9 cellular contexts compared by ENCODE assay signal in genomic region chr19:8552810-8553209, GRCh38. TPM values are rescaled to one million over a fixed set of nuclear protein-coding genes. Genes with fewer than 3 reads are reported as not detected.
DNase-seq lines count a peak whose midpoint lies in the region; ATAC-seq, FAIRE-seq and TF ChIP-seq lines count a peak whose summit lies in the region.
"Had no signal": no experiment of that assay in that cellular context is flagged by ENCODE, and none has a peak within 500 bp of the region (broad histone marks: within the 10 kb centered on the region; RNA-seq: fewer than 3 reads in every experiment).

No MANE protein-coding gene starts in this region.

- no peaks in the 10 kb centered on the region for H4K20me1 ChIP-seq in fibroblast of lung (ENCODE audit: control insufficient read depth, extremely low read depth, insufficient read depth, low read length)

- intact Hi-C loops in heart right ventricle (cut with DNase I), result no loop called here

- no peak for TF ChIP-seq POLR2A in A549 (IDR thresholded peaks at IDR 0.05; ENCODE audit: low read length)

- no peak for TF ChIP-seq EP300 in A549 (IDR thresholded peaks at IDR 0.05)

- CTCF ChIA-PET in A549 (lab: Yijun Ruan, JAX), result interaction anchor here (0.7 to 1.2 kb wide), 2 partner anchors 25 to 133 kb away, joined by 3 read pairs; no protein-coding TSS in a partner anchor

- peak; percentile 22 to 74; a peak in 4 of 6 replicates for ATAC-seq in A549
- ATAC-seq in heart right ventricle, result no peak
- ATAC-seq: right cardiac atrium had no signal

- no peaks in the 10 kb centered on the region for H3K4me1 ChIP-seq in A549
- no peaks in the 10 kb centered on the region for H3K4me1 ChIP-seq in fibroblast of lung (ENCODE audit: control insufficient read depth, extremely low read depth, insufficient read depth, low read length)
- peaks cover 0 to 2% (median 0%) of the 10 kb centered on the region in 9 donors for H3K4me1 ChIP-seq in heart right ventricle

- no peak overlapping the region for H3K27ac ChIP-seq in A549
- no peak overlapping the region for H3K27ac ChIP-seq in fibroblast of lung (ENCODE audit: insufficient read depth, low read length)
- H3K27ac ChIP-seq in heart right ventricle, result no peak overlapping the region

- no peak overlapping the region for H3K9ac ChIP-seq in fibroblast of lung (ENCODE audit: insufficient read depth, low read length)

- H3K4me2 ChIP-seq in A549, result no peak overlapping the region
- no peak overlapping the region for H3K4me2 ChIP-seq in fibroblast of lung (ENCODE audit: extremely low read depth, insufficient read depth, low read length)

- H3K36me3 ChIP-seq in fibroblast of lung (ENCODE audit: control insufficient read depth, insufficient read depth, low read length), result no peaks in the 10 kb centered on the region
- H3K36me3 ChIP-seq in heart right ventricle, result peaks cover 0 to 70% (median 0%) of the 10 kb centered on the region in 9 donors

- H3K27me3 ChIP-seq in fibroblast of lung (ENCODE audit: control insufficient read depth, insufficient read depth, low read length) (no peaks in the 10 kb centered on the region), heart right ventricle (no peaks in the 10 kb centered on the region)

- FAIRE-seq in A549 (lab: Jason Lieb, UNC) (no peak), G401.6 (lab: Jason Lieb, UNC) (peak; percentile 53), GM19239 (lab: Jason Lieb, UNC) (no peak)

- POLR2A ChIA-PET in A549 (lab: Yijun Ruan, JAX), result no interaction called here

- H3K9me3 ChIP-seq in A549 (no peaks in the 10 kb centered on the region), fibroblast of lung (ENCODE audit: control insufficient read depth, insufficient read depth, low read depth, low read length) (no peaks in the 10 kb centered on the region), heart right ventricle (no peaks in the 10 kb centered on the region)

- DNase-seq in A549 (ENCODE audit: low read depth in 1 of 2, low spot score in 1 of 2), result peak; percentile 36 to 65
- peak; percentile 33 for DNase-seq in RPMI8226
- DNase-seq in fibroblast of lung (ENCODE audit: low read depth in 2 of 2), result peak; percentile 42 to 44
- no peak for DNase-seq in heart right ventricle
- no peak for DNase-seq in GM19239 (ENCODE audit: insufficient read length, low spot score)
- DNase-seq in activated CD4-positive, alpha-beta T cell treated with anti-CD3 and anti-CD28 coated beads, Interleukin-2, amount 50 U/mL, for 1 hour, result no peak
- no peak for DNase-seq in activated CD4-positive, alpha-beta T cell treated with anti-CD3 and anti-CD28 coated beads for 1 hour
- DNase-seq: right cardiac atrium had no signal

- H3K4me3 ChIP-seq in A549, result no peak overlapping the region
- no peak overlapping the region for H3K4me3 ChIP-seq in fibroblast of lung (replicated peaks in 1 of 4; ENCODE audit: control extremely low read depth in 1 of 4, insufficient read depth in 1 of 4, low read depth in 3 of 4, low read length in 4 of 4)
- no peak overlapping the region for H3K4me3 ChIP-seq in heart right ventricle

- TF ChIP-seq RAD21 in A549 (conservative IDR thresholded peaks at IDR 0.05 in 1 of 2, IDR thresholded peaks at IDR 0.05 in 1 of 2), result no peak

- TF ChIP-seq CTCF in A549 (IDR thresholded peaks at IDR 0.05) (no peak), fibroblast of lung (conservative IDR thresholded peaks at IDR 0.05 in 1 of 2, IDR thresholded peaks at IDR 0.05 in 1 of 2; ENCODE audit: low read depth in 1 of 2, low read length in 2 of 2) (no peak), heart right ventricle (IDR thresholded peaks at IDR 0.05) (no peak)

- H2AFZ ChIP-seq in fibroblast of lung (ENCODE audit: low read length), result no peak overlapping the region

- 87% methylated on average over 10 of the region's 10 CpGs for WGBS in A549 (ENCODE audit: missing lambda C conversion rate)
- 71 to 79% methylated on average over 10 of the region's 10 CpGs for WGBS in heart right ventricle, 2 donors

- no peaks in the 10 kb centered on the region for H3K79me2 ChIP-seq in fibroblast of lung (ENCODE audit: control insufficient read depth, insufficient read depth, low read length)

TF ChIP-seq in A549, 52 proteins besides CTCF, POLR2A, EP300 and RAD21:
- TF ChIP-seq NR3C1 (IDR thresholded peaks at IDR 0.05), result no peak
- TF ChIP-seq RFX5 (IDR thresholded peaks at IDR 0.05), result no peak
- no peak for TF ChIP-seq PBX3 (IDR thresholded peaks at IDR 0.05)
- no peak for TF ChIP-seq FOXS1 (CRISPR knock-in tag; IDR thresholded peaks at IDR 0.05)
- TF ChIP-seq JUNB (IDR thresholded peaks at IDR 0.05), result no peak
- TF ChIP-seq TFCP2L1 (CRISPR knock-in tag; IDR thresholded peaks at IDR 0.05), result no peak
- TF ChIP-seq FOSB (CRISPR knock-in tag; IDR thresholded peaks at IDR 0.05), result no peak
- TF ChIP-seq ZSCAN20 (CRISPR knock-in tag; IDR thresholded peaks at IDR 0.05), result no peak
- no peak for TF ChIP-seq MYC (IDR thresholded peaks at IDR 0.05; ENCODE audit: borderline replicate concordance, low read length)

RNA-seq across cellular contexts. Expression of gene MYO1F, which starts 24.4 kb away (rescaled TPM):
- polyA plus RNA-seq in A549 (2011; rRNA removed), result 0.37 and 0.95 TPM in 2 replicates
- 0.45 TPM in 2 replicates for polyA plus RNA-seq in A549 (2012; cell fraction: cytosol; rRNA removed)
- 0.60 and 0.76 TPM in 2 replicates for polyA plus RNA-seq in A549 (2012; cell fraction: nucleus; rRNA removed)
- 0.17 to 0.24 TPM (median 0.23 TPM) in 3 replicates for polyA plus RNA-seq in A549 (2017; fragmentation: RNase III; extraction: RNeasy Plus Mini Kit Qiagen cat#74134 plus additional on column Dnase treatment)
- 1.2 and 1.9 TPM in 2 replicates for polyA minus RNA-seq in A549 (2011; rRNA and poly(A)+ RNA removed)
- under 0.01 and 0.17 TPM in 2 replicates for total RNA-seq in fibroblast of lung
- polyA plus RNA-seq in fibroblast of lung, result 0.03 and 0.08 TPM in 2 replicates
- polyA plus RNA-seq in fibroblast of lung (2012), result 0.67 and 0.83 TPM in 2 replicates
- 1.5 TPM in 1 of 2 replicates, not detected in the other for polyA minus RNA-seq in fibroblast of lung (ENCODE audit: low replicate concordance)
- total RNA-seq in heart right ventricle, result 10 to 100 TPM in 2 of 10 donors, 1 to 10 TPM in 8; 2.0 to 25.7 (median 6.5) TPM
- polyA plus RNA-seq in heart right ventricle, result 1 to 10 TPM; 2.6 to 7.7 TPM

RNA-seq across cellular contexts. Expression of gene ZNF414, which starts 38.8 kb away (rescaled TPM):
- polyA plus RNA-seq in A549 (2011; rRNA removed) (2.8 and 3.3 TPM in 2 replicates), A549 (2017; fragmentation: RNase III; extraction: RNeasy Plus Mini Kit Qiagen cat#74134 plus additional on column Dnase treatment) (20.0 to 22.1 TPM (median 21.5 TPM) in 3 replicates), fibroblast of lung (2.9 and 3.4 TPM in 2 replicates), heart right ventricle (10 to 100 TPM; 19.7 to 34.3 TPM)
- 16.0 and 17.8 TPM in 2 replicates for polyA plus RNA-seq in A549 (2012; cell fraction: cytosol; rRNA removed)
- polyA plus RNA-seq in A549 (2012; cell fraction: nucleus; rRNA removed), result 23.4 and 38.8 TPM in 2 replicates
- 0.99 and 4.4 TPM in 2 replicates for polyA minus RNA-seq in A549 (2011; rRNA and poly(A)+ RNA removed)
- total RNA-seq in fibroblast of lung (2.8 and 4.0 TPM in 2 replicates), heart right ventricle (10 to 100 TPM; 11.7 to 20.9 (median 17.1) TPM)
- 24.1 and 30.1 TPM in 2 replicates for polyA plus RNA-seq in fibroblast of lung (2012)
- 4.7 and 8.1 TPM in 2 replicates for polyA minus RNA-seq in fibroblast of lung (ENCODE audit: low replicate concordance)

RNA-seq across cellular contexts. Expression of gene PRAM1, which starts 50.4 kb away (rescaled TPM):
- polyA plus RNA-seq in A549 (2011; rRNA removed) (0.07 TPM in 1 of 2 replicates, not detected in the other), A549 (2017; fragmentation: RNase III; extraction: RNeasy Plus Mini Kit Qiagen cat#74134 plus additional on column Dnase treatment) (0.08 to 0.28 TPM (median 0.13 TPM) in 3 replicates), fibroblast of lung (not detected in 2 replicates), heart right ventricle (under 1 TPM; 0.36 to 0.66 TPM)
- polyA plus RNA-seq in A549 (2012; cell fraction: cytosol; rRNA removed), result 0.05 TPM in 2 replicates
- polyA plus RNA-seq in A549 (2012; cell fraction: nucleus; rRNA removed), result 0.49 and 0.56 TPM in 2 replicates
- not detected in 2 replicates for polyA minus RNA-seq in A549 (2011; rRNA and poly(A)+ RNA removed)
- total RNA-seq in fibroblast of lung (not detected in 2 replicates), heart right ventricle (1 to 10 TPM in 2 of 10 donors, under 1 TPM in 8; 0.28 to 3.2 (median 0.52) TPM)
- polyA plus RNA-seq in fibroblast of lung (2012), result not detected in 2 replicates
- polyA minus RNA-seq in fibroblast of lung (ENCODE audit: low replicate concordance), result not detected in 2 replicates

RNA-seq across cellular contexts. Expression of gene ADAMTS10, which starts 57.7 kb away (rescaled TPM):
- polyA plus RNA-seq in A549 (2011; rRNA removed) (26.7 and 33.2 TPM in 2 replicates), A549 (2017; fragmentation: RNase III; extraction: RNeasy Plus Mini Kit Qiagen cat#74134 plus additional on column Dnase treatment) (39.0 to 73.0 TPM (median 49.3 TPM) in 3 replicates), fibroblast of lung (0.81 and 2.0 TPM in 2 replicates), heart right ventricle (10 to 100 TPM in 1 of 2 donors, 1 to 10 TPM in 1; 9.1 to 34.5 TPM)
- polyA plus RNA-seq in A549 (2012; cell fraction: cytosol; rRNA removed), result 23.0 and 34.1 TPM in 2 replicates
- 263 and 313 TPM in 2 replicates for polyA plus RNA-seq in A549 (2012; cell fraction: nucleus; rRNA removed)
- 28.3 and 29.4 TPM in 2 replicates for polyA minus RNA-seq in A549 (2011; rRNA and poly(A)+ RNA removed)
- total RNA-seq in fibroblast of lung (11.2 and 13.1 TPM in 2 replicates), heart right ventricle (10 to 100 TPM in 4 of 10 donors, 1 to 10 TPM in 6; 2.7 to 12.6 (median 7.1) TPM)
- polyA plus RNA-seq in fibroblast of lung (2012), result 0.97 and 3.3 TPM in 2 replicates
- polyA minus RNA-seq in fibroblast of lung (ENCODE audit: low replicate concordance), result 3.6 and 15.7 TPM in 2 replicates

Comparison
In these comparisons a context has a peak if more than half of its experiments do, and no peak if none do; other contexts are left out.
1. ATAC-seq: peak in A549 (2 of 2); none in heart right ventricle (0 of 8).
2. DNase-seq: peak in A549 (2 of 2), RPMI8226 (single experiment) and fibroblast of lung (2 of 2); none in heart right ventricle (0 of 2), GM19239 (single experiment), activated CD4-positive, alpha-beta T cell treated with anti-CD3 and anti-CD28 coated beads, Interleukin-2, amount 50 U/mL, for 1 hour (single experiment) and activated CD4-positive, alpha-beta T cell treated with anti-CD3 and anti-CD28 coated beads for 1 hour (single experiment).